12 cellular contexts compared by ENCODE assay signal in genomic region chr19:13018037-13018914, GRCh38. TPM values are rescaled to one million over a fixed set of nuclear protein-coding genes. Genes with fewer than 3 reads are reported as not detected.
DNase-seq lines count a peak whose midpoint lies in the region; ATAC-seq and TF ChIP-seq lines count a peak whose summit lies in the region.
"Had no signal": no experiment of that assay in that cellular context is flagged by ENCODE, and none has a peak within 500 bp of the region (broad histone marks: within the 10 kb centered on the region; RNA-seq: fewer than 3 reads in every experiment).

No MANE protein-coding gene starts in this region.

- H3K36me3 Mint-ChIP-seq in naive thymus-derived CD4-positive, alpha-beta T cell: peaks cover 0 to 5% (median 0%) of the 10 kb centered on the region in 5 donors
- H3K36me3 Mint-ChIP-seq: immature natural killer cell had no signal

- peaks cover 0 to 1% (median 0%) of the 10 kb centered on the region in 11 donors for H3K9me3 Mint-ChIP-seq in naive thymus-derived CD4-positive, alpha-beta T cell

- POLR2A ChIA-PET in naive thymus-derived CD4-positive, alpha-beta T cell (lab: Charles Lee): no interaction called here

- H3K4me1 Mint-ChIP-seq in naive thymus-derived CD4-positive, alpha-beta T cell: peaks cover 9 to 29% (median 17%) of the 10 kb centered on the region in 7 donors

- H3K36me3 ChIP-seq in lung (ENCODE audit: control insufficient read depth in 2 of 2, insufficient read depth in 2 of 2, low read length in 2 of 2) (no peaks in the 10 kb centered on the region), tibial nerve (no peaks in the 10 kb centered on the region)
- no peaks in the 10 kb centered on the region for H3K36me3 ChIP-seq in naive thymus-derived CD4-positive, alpha-beta T cell (ENCODE audit: control insufficient read depth in 2 of 3, insufficient read depth in 3 of 3, low read length in 3 of 3)
- H3K36me3 ChIP-seq: brain microvascular endothelial cell had no signal

- in situ Hi-C loops in GM13977 (cut with MboI; ENCODE audit: low pct_unique_long_range_greater_than_20kb, low sequenced_read_pairs, unreplicated experiment): no loop called here

- H3K4me1 ChIP-seq in lung (ENCODE audit: control insufficient read depth in 2 of 2, insufficient read depth in 2 of 2, low read length in 2 of 2) (peaks cover 13 to 16% of the 10 kb centered on the region in 2 donors), tibial nerve (peaks cover 0 to 94% (median 46%) of the 10 kb centered on the region in 4 donors)
- peaks cover 5 to 10% of the 10 kb centered on the region in 2 donors for H3K4me1 ChIP-seq in naive thymus-derived CD4-positive, alpha-beta T cell (ENCODE audit: control insufficient read depth in 2 of 2, insufficient read depth in 2 of 2, low read length in 2 of 2)

- no peak overlapping the region for H3K4me3 Mint-ChIP-seq in naive thymus-derived CD4-positive, alpha-beta T cell
- H3K4me3 Mint-ChIP-seq: immature natural killer cell had no signal

- TF ChIP-seq CTCF in dorsolateral prefrontal cortex (IDR thresholded peaks at IDR 0.05 in 54 of 56, conservative IDR thresholded peaks at IDR 0.05 in 2 of 56; ENCODE audit: low read depth in 1 of 56, partially characterized antibody in 56 of 56) (peak in 2 of 56 donors; percentile 9 to 14), lung (IDR thresholded peaks at IDR 0.05; ENCODE audit: control extremely low read depth, extremely low read depth) (no peak), tibial nerve (IDR thresholded peaks at IDR 0.05) (no peak), GM13977 (IDR thresholded peaks at IDR 0.05; ENCODE audit: extremely low read depth, insufficient read depth, missing control alignments) (no peak)

- H3K27me3 ChIP-seq in dorsolateral prefrontal cortex (no peaks in the 10 kb centered on the region), lung (ENCODE audit: control insufficient read depth, insufficient read depth) (no peaks in the 10 kb centered on the region), tibial nerve (no peaks in the 10 kb centered on the region)
- peaks cover 3 to 16% of the 10 kb centered on the region in 2 donors for H3K27me3 ChIP-seq in naive thymus-derived CD4-positive, alpha-beta T cell (ENCODE audit: control insufficient read depth in 2 of 2, insufficient read depth in 2 of 2, low read length in 2 of 2)
- H3K27me3 ChIP-seq: brain microvascular endothelial cell had no signal

- WGBS in lung, 2 donors: 34 to 61% methylated on average over 18 to 21 of the region's 21 CpGs
- WGBS in tibial nerve, 2 donors: 57 to 63% methylated on average over 19 to 21 of the region's 21 CpGs

- H3K9me3 ChIP-seq in lung (ENCODE audit: control insufficient read depth in 2 of 2, insufficient read depth in 1 of 2, low read length in 1 of 2) (no peaks in the 10 kb centered on the region), tibial nerve (no peaks in the 10 kb centered on the region)
- no peaks in the 10 kb centered on the region for H3K9me3 ChIP-seq in naive thymus-derived CD4-positive, alpha-beta T cell (ENCODE audit: control insufficient read depth in 2 of 3, low read length in 3 of 3)

- H3K27me3 Mint-ChIP-seq in naive thymus-derived CD4-positive, alpha-beta T cell: peaks cover 26 to 74% (median 45%) of the 10 kb centered on the region in 5 donors

- H3K4me3 ChIP-seq in dorsolateral prefrontal cortex (peak overlapping the region in 49 of 59 donors; percentile 8 to 73 (median 39)), lung (no peak overlapping the region), tibial nerve (no peak overlapping the region)
- H3K4me3 ChIP-seq in naive thymus-derived CD4-positive, alpha-beta T cell (ENCODE audit: low read length): no peak overlapping the region

- peak overlapping the region; percentile 90 to 100 (median 99) for H3K27ac ChIP-seq in dorsolateral prefrontal cortex
- peak overlapping the region; percentile 69 to 92 for H3K27ac ChIP-seq in lung (ENCODE audit: low read depth in 1 of 2, low read length in 1 of 2)
- peak overlapping the region; percentile 9 to 92 (median 70) for H3K27ac ChIP-seq in tibial nerve
- no peak overlapping the region for H3K27ac ChIP-seq in naive thymus-derived CD4-positive, alpha-beta T cell (ENCODE audit: low read depth, low read length)
- H3K27ac ChIP-seq: brain microvascular endothelial cell had no signal

- no peak overlapping the region for H3K27ac Mint-ChIP-seq in naive thymus-derived CD4-positive, alpha-beta T cell
- H3K27ac Mint-ChIP-seq: immature natural killer cell had no signal

- DNase-seq in NCI-H1694 (lab: John Stamatoyannopoulos, UW) (peak; percentile 45), dorsolateral prefrontal cortex (peak in 4 of 10 donors; percentile 59 to 83 (median 68)), lung (ENCODE audit: low spot score) (no peak), tibial nerve (ENCODE audit: low spot score in 2 of 2) (peak in 1 of 2 donors; percentile 64), COLO668 (lab: John Stamatoyannopoulos, UW; ENCODE audit: unreplicated experiment) (no peak), NCI-H2171 (lab: John Stamatoyannopoulos, UW) (no peak), GM13977 (ENCODE audit: low spot score) (no peak)
- DNase-seq in naive thymus-derived CD4-positive, alpha-beta T cell: no peak
- DNase-seq: activated CD4-positive, CD25-positive, alpha-beta regulatory T cell; brain microvascular endothelial cell; immature natural killer cell; stimulated activated CD4-positive, alpha-beta T cell treated with anti-CD3 and anti-CD28 coated beads, Interleukin-2, amount 100 ng/mL, for 48 hours had no signal

- intact Hi-C loops in dorsolateral prefrontal cortex (cut with DNase I): no loop called here
- intact Hi-C loops in naive thymus-derived CD4-positive, alpha-beta T cell (cut with micrococcal nuclease): no loop called here

- TF ChIP-seq POLR2A in tibial nerve (IDR thresholded peaks at IDR 0.05): no peak

- CTCF ChIA-PET in naive thymus-derived CD4-positive, alpha-beta T cell (lab: Charles Lee): no interaction called here

- peak in 1 of 2 donors; percentile 6 for TF ChIP-seq EP300 in tibial nerve (IDR thresholded peaks at IDR 0.05)

- ATAC-seq in lung (ENCODE audit: insufficient read depth, low FRiP score): no peak
- no peak for ATAC-seq in naive thymus-derived CD4-positive, alpha-beta T cell

RNA-seq across cellular contexts. Expression of gene NFIX, which starts 23.0 kb away (rescaled TPM):
- total RNA-seq in dorsolateral prefrontal cortex: 100 to 1,000 TPM; 219 to 402 (median 309) TPM
- total RNA-seq in lung: 100 to 1,000 TPM; 129 to 190 TPM
- 10 to 100 TPM; 26.0 to 50.5 TPM for polyA plus RNA-seq in lung
- 10 to 100 TPM; 39.8 to 55.8 (median 48.2) TPM for total RNA-seq in tibial nerve
- total RNA-seq in naive thymus-derived CD4-positive, alpha-beta T cell: 1 to 10 TPM; 2.4 to 7.7 (median 6.3) TPM
- under 1 TPM; 0.41 to 0.77 TPM for polyA plus RNA-seq in naive thymus-derived CD4-positive, alpha-beta T cell

RNA-seq across cellular contexts. Expression of gene DAND5, which starts 48.9 kb away (rescaled TPM):
- total RNA-seq in dorsolateral prefrontal cortex: 1 to 10 TPM in 1 of 120 experiments, under 1 TPM in 49, not detected in 70; 0.14 to 1.1 (median 0.35) TPM
- total RNA-seq in lung: under 1 TPM; 0.20 to 0.25 TPM
- under 1 TPM; 0.01 to 0.14 TPM for polyA plus RNA-seq in lung
- total RNA-seq in tibial nerve: not detected
- not detected for total RNA-seq in naive thymus-derived CD4-positive, alpha-beta T cell
- not detected for polyA plus RNA-seq in naive thymus-derived CD4-positive, alpha-beta T cell
- polyA plus RNA-seq: immature natural killer cell had no signal

Comparison
In these comparisons a context has a peak if more than half of its experiments do, and no peak if none do; other contexts are left out.
1. H3K4me3 ChIP-seq: peak in dorsolateral prefrontal cortex (49 of 59); none in lung (single experiment), tibial nerve (0 of 4) and naive thymus-derived CD4-positive, alpha-beta T cell (single experiment).
2. RNA of gene NFIX, which starts 23.0 kb away (total RNA-seq): 219 to 402 TPM in dorsolateral prefrontal cortex, 129 to 190 TPM in lung and 39.8 to 55.8 TPM in tibial nerve; 2.4 to 7.7 TPM in naive thymus-derived CD4-positive, alpha-beta T cell; every median in the first group is over 4 times any median in the second.